In the genomic region with DNA sequence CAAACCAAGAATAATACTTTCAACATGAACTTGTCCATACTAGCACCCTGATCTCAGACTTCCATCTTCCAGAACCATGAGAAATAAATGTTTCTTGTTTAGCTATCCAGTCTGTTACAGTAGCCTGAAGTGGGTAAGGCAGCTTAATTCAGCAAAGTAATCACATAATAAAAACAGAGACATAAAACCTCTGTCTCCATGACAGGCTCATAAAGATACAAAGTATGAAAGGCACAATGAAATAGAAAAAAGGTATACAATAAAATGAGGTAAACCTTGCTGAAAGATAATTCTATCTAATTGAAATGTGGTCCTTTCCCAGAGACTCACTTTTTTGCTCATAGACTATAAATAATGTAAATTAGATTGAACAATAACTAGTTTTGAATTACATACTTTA, we compare ENCODE assay signal across 22 cellular contexts. TPM values are rescaled to one million over a fixed set of nuclear protein-coding genes. Genes with fewer than 3 reads are reported as not detected.
DNase-seq lines count a peak whose midpoint lies in the region; ATAC-seq and TF ChIP-seq lines count a peak whose summit lies in the region.
"Had no signal": no experiment of that assay in that cellular context is flagged by ENCODE, and none has a peak within 500 bp of the region (broad histone marks: within the 10 kb centered on the region; RNA-seq: fewer than 3 reads in every experiment).

No MANE protein-coding gene starts in this region.

- intact Hi-C loops in Panc1 (cut with micrococcal nuclease; ENCODE audit: unreplicated experiment), result no loop called here
- intact Hi-C loops in mammary epithelial cell (cut with micrococcal nuclease), result no loop called here
- intact Hi-C loops in mucosa of descending colon (cut with DNase I, micrococcal nuclease), result no loop called here
- intact Hi-C loops in stomach (cut with DNase I; ENCODE audit: low total_unique reads), result no loop called here

- in situ Hi-C loops in Panc1 (cut with HindIII; ENCODE audit: low pct_unique_long_range_greater_than_20kb, low sequenced_read_pairs), result no loop called here
- in situ Hi-C loops in mammary epithelial cell (cut with MboI; ENCODE audit: low sequenced_read_pairs in 2 of 2), result no loop called here

- POLR2A ChIA-PET in Panc1 (lab: Charles Lee), result interaction anchor here (0.6 kb wide), 1 partner anchor 9 kb away, joined by 3 read pairs; no protein-coding TSS in a partner anchor

- H3K36me3 ChIP-seq in Panc1 (ENCODE audit: control insufficient read depth, insufficient read depth, low read length) (no peaks in the 10 kb centered on the region), mammary epithelial cell (ENCODE audit: insufficient read depth, low read length) (no peaks in the 10 kb centered on the region), mucosa of descending colon (ENCODE audit: low read depth) (no peaks in the 10 kb centered on the region), stomach (no peaks in the 10 kb centered on the region)
- H3K36me3 ChIP-seq: gastrocnemius medialis, HAP-1 had no signal

- no peaks in the 10 kb centered on the region for H4K20me1 ChIP-seq in mammary epithelial cell (ENCODE audit: insufficient read depth, low read length)

- H3K27ac ChIP-seq in Panc1 (ENCODE audit: low read length) (peak overlapping the region; percentile 37; the same call in 1 of the 2 replicates), mammary epithelial cell (ENCODE audit: insufficient read depth, low read depth, low read length) (peak overlapping the region; percentile 89), stomach (peak overlapping the region in 4 of 5 donors; percentile 26 to 68 (median 59))
- H3K27ac ChIP-seq: dorsolateral prefrontal cortex, parathyroid adenoma, testis had no signal

- dilution Hi-C loops in mammary epithelial cell (cut with HindIII; ENCODE audit: low sequenced_read_pairs), result no loop called here

- H3K9ac ChIP-seq in mammary epithelial cell (ENCODE audit: insufficient read depth, low read length), result no peak overlapping the region
- H3K9ac ChIP-seq: parathyroid adenoma had no signal

- no peak overlapping the region for H3K4me2 ChIP-seq in mammary epithelial cell (ENCODE audit: insufficient read depth, low read depth, low read length)

- DNase-seq in Panc1 (ENCODE audit: low read depth, low spot score) (no peak), mammary epithelial cell (no peak), mucosa of descending colon (no peak), stomach (no peak), NOMO-1 treated with DMSO at 0.1 percent for 48 hours (lab: John Stamatoyannopoulos, UW; ENCODE audit: unreplicated experiment) (no peak)
- DNase-seq: activated CD4-positive, alpha-beta T cell treated with anti-CD3 and anti-CD28 coated beads for 48 hours; activated CD8-positive, alpha-beta memory T cell treated with anti-CD3 and anti-CD28 coated beads, Interleukin-2, amount 10 ng/mL, durations not matched to agents 7 days and 5 days; activated naive CD4-positive, alpha-beta T cell treated with anti-CD3 and anti-CD28 coated beads, Interleukin-2, amount 10 ng/mL, durations not matched to agents 7 days and 5 days; aorta; CD4-positive, CD25-positive, alpha-beta regulatory T cell; DMS 273 treated with DMSO at 0.1 percent for 48 hours; dorsolateral prefrontal cortex; gastrocnemius medialis; KBM-7; SHP77 treated with DMSO at 0.1 percent for 48 hours; T-helper 1 cell; testis had no signal

- CTCF ChIA-PET in Panc1 (lab: Charles Lee) (no interaction called here), mammary epithelial cell (lab: Charles Lee; ENCODE audit: low non-redundant PET) (no interaction called here)

- BruUV-seq in Panc1 (replicated peaks; lab: Mats Ljungman, UMichigan) (no TSS peak), mammary epithelial cell (replicated peaks; lab: Mats Ljungman, UMichigan) (no TSS peak)

- peak overlapping the region; percentile 12 for H2AFZ ChIP-seq in mammary epithelial cell (ENCODE audit: low read depth, low read length)
- H2AFZ ChIP-seq: parathyroid adenoma had no signal

- no peak for TF ChIP-seq EP300 in stomach (IDR thresholded peaks at IDR 0.05)

- TF ChIP-seq POLR2A in stomach (IDR thresholded peaks at IDR 0.05), result no peak

- H3K4me3 ChIP-seq in Panc1 (ENCODE audit: low read depth in 2 of 2, low read length in 2 of 2) (no peak overlapping the region), mammary epithelial cell (replicated peaks in 1 of 3; ENCODE audit: insufficient read depth in 1 of 3, low read depth in 2 of 3, low read length in 3 of 3) (no peak overlapping the region), mucosa of descending colon (no peak overlapping the region), stomach (no peak overlapping the region)
- H3K4me3 ChIP-seq: dorsolateral prefrontal cortex, gastrocnemius medialis, HAP-1, testis had no signal

- ATAC-seq in Panc1 (no peak), mucosa of descending colon (peak; percentile 43), GM21423 (IDR thresholded peaks at IDR 0.05; ENCODE audit: unreplicated experiment) (no peak), GM18511 (IDR thresholded peaks at IDR 0.05; ENCODE audit: unreplicated experiment) (no peak)
- ATAC-seq: activated CD8-positive, alpha-beta memory T cell treated with anti-CD3 and anti-CD28 coated beads, Interleukin-2, amount 10 ng/mL, durations not matched to agents 7 days and 5 days; gastrocnemius medialis; natural killer cell treated with Interleukin-12 subunit alpha and Interleukin-12 subunit beta and Interleukin-15 and Interleukin-18, amount 100 ng/mL, for 72 hours had no signal

- TF ChIP-seq CTCF in Panc1 (IDR thresholded peaks at IDR 0.05) (no peak), mammary epithelial cell (conservative IDR thresholded peaks at IDR 0.05 in 1 of 2, IDR thresholded peaks at IDR 0.05 in 1 of 2; ENCODE audit: extremely low read depth in 1 of 2, insufficient read depth in 1 of 2, low read depth in 1 of 2, low read length in 2 of 2) (no peak), mucosa of descending colon (IDR thresholded peaks at IDR 0.05) (no peak), stomach (IDR thresholded peaks at IDR 0.05) (no peak)

- H3K9me3 ChIP-seq in Panc1 (ENCODE audit: control insufficient read depth, insufficient read depth, low read depth, low read length) (no peaks in the 10 kb centered on the region), mammary epithelial cell (replicated peaks; ENCODE audit: insufficient read depth, low read length) (no peaks in the 10 kb centered on the region), mucosa of descending colon (no peaks in the 10 kb centered on the region), stomach (no peaks in the 10 kb centered on the region)
- H3K9me3 ChIP-seq: gastrocnemius medialis, HAP-1, testis had no signal

- H3K27me3 ChIP-seq in Panc1 (ENCODE audit: control insufficient read depth, insufficient read depth, low read length), result no peaks in the 10 kb centered on the region
- no peaks in the 10 kb centered on the region for H3K27me3 ChIP-seq in mammary epithelial cell (ENCODE audit: insufficient read depth, low read length)
- no peaks in the 10 kb centered on the region for H3K27me3 ChIP-seq in stomach
- H3K27me3 ChIP-seq: dorsolateral prefrontal cortex, gastrocnemius medialis, testis had no signal

- H3K79me2 ChIP-seq in mammary epithelial cell (ENCODE audit: insufficient read depth, low read length), result no peaks in the 10 kb centered on the region
- H3K79me2 ChIP-seq: parathyroid adenoma had no signal

- H3K4me1 ChIP-seq in Panc1 (ENCODE audit: control insufficient read depth, insufficient read depth, low read length), result no peaks in the 10 kb centered on the region; the same call in 1 of the 2 replicates
- H3K4me1 ChIP-seq in mammary epithelial cell (ENCODE audit: insufficient read depth, low read length), result peaks cover 16% of the 10 kb centered on the region
- peaks cover 6% of the 10 kb centered on the region for H3K4me1 ChIP-seq in mucosa of descending colon (ENCODE audit: low read depth)
- no peaks in the 10 kb centered on the region for H3K4me1 ChIP-seq in stomach
- H3K4me1 ChIP-seq: gastrocnemius medialis, parathyroid adenoma, testis had no signal

RNA-seq across cellular contexts. Expression of gene WDR75, which starts 46.7 kb away (rescaled TPM):
- total RNA-seq in Panc1 (2021; ENCODE audit: unreplicated experiment) (58.3 TPM), mammary epithelial cell (10 to 100 TPM; 45.8 to 49.0 TPM), mucosa of descending colon (10 to 100 TPM; 20.6 to 28.4 (median 24.6) TPM), stomach (10 to 100 TPM in 4 of 5 donors, 1 to 10 TPM in 1; 6.1 to 89.9 (median 66.9) TPM)
- polyA plus RNA-seq in Panc1 (2012; ENCODE audit: insufficient read length), result 27.0 TPM
- polyA plus RNA-seq in mammary epithelial cell (29.5 TPM), stomach (10 to 100 TPM; 12.1 to 21.4 (median 14.0) TPM)
- polyA minus RNA-seq in mammary epithelial cell, result 197 TPM

Comparison
In these comparisons a context has a peak if more than half of its experiments do, and no peak if none do; other contexts are left out.
1. H3K27ac ChIP-seq: peak in every context shown above with its lines; median percentile 89 in mammary epithelial cell; 59 in stomach; 37 in Panc1.